In the genomic region with DNA sequence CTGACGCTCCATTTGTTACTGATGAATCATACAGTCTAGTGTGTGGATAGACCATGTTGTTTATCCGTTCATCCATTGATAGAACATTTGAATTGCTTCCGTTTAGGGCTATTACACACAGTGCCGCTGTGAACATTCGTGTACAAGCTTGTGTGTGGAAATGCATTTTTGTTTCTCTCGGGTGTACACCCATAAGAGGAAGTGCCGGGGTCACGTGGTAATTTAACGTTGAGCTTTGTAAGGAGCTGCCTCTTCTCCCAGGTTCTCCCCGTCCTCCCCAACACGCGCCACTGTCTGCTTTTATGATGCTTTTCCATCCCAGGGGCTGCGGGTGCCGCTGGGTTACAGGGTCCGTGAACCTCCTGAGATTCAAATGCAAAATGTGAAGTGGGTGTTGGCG, we compare ENCODE assay signal across 17 cellular contexts.
DNase-seq lines count a peak whose midpoint lies in the region; ATAC-seq, FAIRE-seq and TF ChIP-seq lines count a peak whose summit lies in the region.
"Had no signal": no experiment of that assay in that cellular context is flagged by ENCODE, and none has a peak within 500 bp of the region (broad histone marks: within the 10 kb centered on the region; RNA-seq: fewer than 3 reads in every experiment).

No MANE protein-coding gene starts in this region.

- peaks cover 20% of the 10 kb centered on the region for H3K27me3 Mint-ChIP-seq in HFFc6 (ENCODE audit: insufficient read depth)

- H3K9me1 ChIP-seq in K562 (ENCODE audit: control insufficient read depth, insufficient read depth, low read length), result no peaks in the 10 kb centered on the region

- peaks cover 0 to 13% of the 10 kb centered on the region in 2 experiments; a peak in 2 of 5 replicates for H3K4me1 ChIP-seq in K562 (replicated peaks in 1 of 2; ENCODE audit: control insufficient read depth in 2 of 2, insufficient read depth in 2 of 2, low read length in 2 of 2)

- no peak overlapping the region for H3K27ac Mint-ChIP-seq in HFFc6
- H3K27ac Mint-ChIP-seq: CD4-positive, alpha-beta T cell; H9 had no signal

- no peaks in the 10 kb centered on the region for H3K4me1 Mint-ChIP-seq in HFFc6 (ENCODE audit: low read depth)

- H3K36me3 Mint-ChIP-seq in HFFc6 (ENCODE audit: low read depth), result no peaks in the 10 kb centered on the region

- no peak overlapping the region for H3K4me3 Mint-ChIP-seq in HFFc6
- H3K4me3 Mint-ChIP-seq: CD4-positive, alpha-beta T cell; H9 had no signal

- TF ChIP-seq EP300 in K562 (IDR thresholded peaks at IDR 0.05; ENCODE audit: low read length), result no peak

- FAIRE-seq in K562 (lab: Jason Lieb, UNC), result no peak
- FAIRE-seq: GM18507 had no signal

- BruUV-seq in K562 (replicated peaks; lab: Mats Ljungman, UMichigan), result no TSS peak

- CTCF ChIA-PET in K562 (lab: Yijun Ruan, JAX; ENCODE audit: low intra/inter-chr PET ratio), result no interaction called here

- 43% methylated on average over 14 of the region's 16 CpGs for WGBS in K562 (ENCODE audit: insufficient coverage, low coverage, missing lambda C conversion rate)

- peak overlapping the region; percentile 84 for H2AFZ ChIP-seq in K562 (ENCODE audit: low read depth, low read length)

- H3K9me3 Mint-ChIP-seq in HFFc6, result no peaks in the 10 kb centered on the region
- H3K9me3 Mint-ChIP-seq: CD4-positive, alpha-beta T cell; H9 had no signal

- DNase-seq in NOMO-1 treated with DMSO at 0.1 percent for 48 hours (lab: John Stamatoyannopoulos, UW; ENCODE audit: unreplicated experiment), result peak; percentile 27
- DNase-seq in NOMO-1 treated with dmso at 0.1 percent for 144 hours (lab: John Stamatoyannopoulos, UW; ENCODE audit: unreplicated experiment), result no peak
- peak; percentile 53 for DNase-seq in NB4 (ENCODE audit: low read depth)
- no peak for DNase-seq in K562 (ENCODE audit: extremely low read depth in 1 of 4, low spot score in 3 of 4)
- peak; percentile 27 for DNase-seq in ureter (ENCODE audit: low spot score)
- no peak for DNase-seq in HFFc6
- DNase-seq: 8988T; ACHN; Calu3; CD4-positive, alpha-beta T cell; DMS 273 treated with DMSO at 0.1 percent for 48 hours; GOT3; H9 had no signal

- H3K27me3 ChIP-seq in K562 (ENCODE audit: control insufficient read depth in 2 of 2, insufficient read depth in 2 of 2, low read length in 2 of 2), result no peaks in the 10 kb centered on the region
- H3K27me3 ChIP-seq: BLaER1 treated with 17β-estradiol and CSF1 and Interleukin-3, amounts not matched to agents 10 nM and 100 nM had no signal

- no peaks in the 10 kb centered on the region for H3K79me2 ChIP-seq in K562 (ENCODE audit: control insufficient read depth, insufficient read depth, low read length)

- no peak overlapping the region for H3K9ac ChIP-seq in K562 (ENCODE audit: insufficient read depth in 1 of 2, low read depth in 2 of 2, low read length in 2 of 2)
- H3K9ac ChIP-seq: BLaER1 treated with 17β-estradiol and CSF1 and Interleukin-3, amounts not matched to agents 10 nM and 100 nM had no signal

- ATAC-seq in K562 (no peak), GM21390 (IDR thresholded peaks at IDR 0.05; ENCODE audit: unreplicated experiment) (no peak), GM21825 (IDR thresholded peaks at IDR 0.05; ENCODE audit: unreplicated experiment) (no peak)

- H3K4me2 ChIP-seq in K562 (ENCODE audit: insufficient read depth, low read length), result no peak overlapping the region
- H3K4me2 ChIP-seq: BLaER1 treated with 17β-estradiol and CSF1 and Interleukin-3, amounts not matched to agents 10 nM and 100 nM had no signal

- POLR2A ChIA-PET in K562 (lab: Yijun Ruan, JAX), result interaction anchor here (0.6 kb wide), 1 partner anchor 1343 kb away, joined by 3 read pairs; no protein-coding TSS in a partner anchor

- TF ChIP-seq POLR2A in NB4 (IDR thresholded peaks at IDR 0.05; ENCODE audit: extremely low read depth, insufficient read length) (no peak), K562 (conservative IDR thresholded peaks at IDR 0.05) (no peak)

- H3K4me3 ChIP-seq in NB4 (ENCODE audit: low read depth, low read length) (no peak overlapping the region), K562 (no peak overlapping the region)
- H3K4me3 ChIP-seq: BLaER1 treated with 17β-estradiol and CSF1 and Interleukin-3, amounts not matched to agents 10 nM and 100 nM had no signal

- no peak for TF ChIP-seq RAD21 in K562 (CRISPR knock-in tag; conservative IDR thresholded peaks at IDR 0.05 in 1 of 2, IDR thresholded peaks at IDR 0.05 in 1 of 2)

- H4K20me1 ChIP-seq in K562 (replicated peaks; ENCODE audit: control insufficient read depth, insufficient read depth, low read length), result no peaks in the 10 kb centered on the region
- H4K20me1 ChIP-seq: BLaER1 treated with 17β-estradiol and CSF1 and Interleukin-3, amounts not matched to agents 10 nM and 100 nM had no signal

- intact Hi-C loops in K562 (cut with micrococcal nuclease), result no loop called here

- H3K27ac ChIP-seq in K562 (ENCODE audit: extremely low read depth, low read depth, low read length), result no peak overlapping the region
- H3K27ac ChIP-seq: BLaER1 treated with 17β-estradiol and CSF1 and Interleukin-3, amounts not matched to agents 10 nM and 100 nM had no signal

- in situ Hi-C loops in K562 (cut with MboI), result no loop called here

- TF ChIP-seq CTCF in NB4 (IDR thresholded peaks at IDR 0.05; ENCODE audit: low read depth, low read length) (no peak), K562 (IDR thresholded peaks at IDR 0.05 in 2 of 3, conservative IDR thresholded peaks at IDR 0.05 in 1 of 3; ENCODE audit: insufficient read depth in 2 of 3, low read depth in 1 of 3, low read length in 3 of 3) (no peak), HFFc6 (IDR thresholded peaks at IDR 0.05) (no peak)

- no peaks in the 10 kb centered on the region for H3K36me3 ChIP-seq in K562 (ENCODE audit: control insufficient read depth, insufficient read depth, low read length)
- H3K36me3 ChIP-seq: BLaER1 treated with 17β-estradiol and CSF1 and Interleukin-3, amounts not matched to agents 10 nM and 100 nM had no signal

- H3K9me3 ChIP-seq in K562 (replicated peaks; ENCODE audit: control insufficient read depth, insufficient read depth, low read depth, low read length), result no peaks in the 10 kb centered on the region

TF ChIP-seq in K562, 482 proteins besides CTCF, POLR2A, EP300 and RAD21 (continues in another document):
- TF ChIP-seq, protein P1, sequence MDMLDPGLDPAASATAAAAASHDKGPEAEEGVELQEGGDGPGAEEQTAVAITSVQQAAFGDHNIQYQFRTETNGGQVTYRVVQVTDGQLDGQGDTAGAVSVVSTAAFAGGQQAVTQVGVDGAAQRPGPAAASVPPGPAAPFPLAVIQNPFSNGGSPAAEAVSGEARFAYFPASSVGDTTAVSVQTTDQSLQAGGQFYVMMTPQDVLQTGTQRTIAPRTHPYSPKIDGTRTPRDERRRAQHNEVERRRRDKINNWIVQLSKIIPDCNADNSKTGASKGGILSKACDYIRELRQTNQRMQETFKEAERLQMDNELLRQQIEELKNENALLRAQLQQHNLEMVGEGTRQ (CRISPR knock-in tag; IDR thresholded peaks at IDR 0.05), result peak; percentile 47; the same call in 1 of the 2 replicates
- TF ChIP-seq ZNF586 (CRISPR knock-in tag; conservative IDR thresholded peaks at IDR 0.05) (no peak), MIER1 (IDR thresholded peaks at IDR 0.05; ENCODE audit: low read depth) (no peak), ZNF583 (CRISPR knock-in tag; IDR thresholded peaks at IDR 0.05) (no peak), POLR2G (IDR thresholded peaks at IDR 0.05; ENCODE audit: low read depth, low read length) (no peak), NFXL1 (CRISPR knock-in tag; IDR thresholded peaks at IDR 0.05) (no peak), SPI1 (IDR thresholded peaks at IDR 0.05; ENCODE audit: borderline replicate concordance, low read depth, low read length) (peak; percentile 92), L3MBTL2 (IDR thresholded peaks at IDR 0.05) (peak; percentile 17; the same call in 1 of the 2 replicates), TOE1 (IDR thresholded peaks at IDR 0.05; ENCODE audit: borderline replicate concordance) (peak; percentile 38; the same call in 1 of the 2 replicates), TOE1 (CRISPR knock-in tag; IDR thresholded peaks at IDR 0.05; ENCODE audit: borderline replicate concordance, low read depth) (no peak), SNIP1 (IDR thresholded peaks at IDR 0.05; ENCODE audit: low read depth) (no peak), NELFE (IDR thresholded peaks at IDR 0.05; ENCODE audit: insufficient read depth, insufficient read length) (no peak), GATA2 (CRISPR knock-in tag; IDR thresholded peaks at IDR 0.05) (no peak), KLF16 (IDR thresholded peaks at IDR 0.05) (no peak)
- TF ChIP-seq, protein P2, sequence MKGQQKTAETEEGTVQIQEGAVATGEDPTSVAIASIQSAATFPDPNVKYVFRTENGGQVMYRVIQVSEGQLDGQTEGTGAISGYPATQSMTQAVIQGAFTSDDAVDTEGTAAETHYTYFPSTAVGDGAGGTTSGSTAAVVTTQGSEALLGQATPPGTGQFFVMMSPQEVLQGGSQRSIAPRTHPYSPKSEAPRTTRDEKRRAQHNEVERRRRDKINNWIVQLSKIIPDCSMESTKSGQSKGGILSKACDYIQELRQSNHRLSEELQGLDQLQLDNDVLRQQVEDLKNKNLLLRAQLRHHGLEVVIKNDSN (CRISPR knock-in tag; IDR thresholded peaks at IDR 0.05), result peak; percentile 64
- TF ChIP-seq, protein P3, sequence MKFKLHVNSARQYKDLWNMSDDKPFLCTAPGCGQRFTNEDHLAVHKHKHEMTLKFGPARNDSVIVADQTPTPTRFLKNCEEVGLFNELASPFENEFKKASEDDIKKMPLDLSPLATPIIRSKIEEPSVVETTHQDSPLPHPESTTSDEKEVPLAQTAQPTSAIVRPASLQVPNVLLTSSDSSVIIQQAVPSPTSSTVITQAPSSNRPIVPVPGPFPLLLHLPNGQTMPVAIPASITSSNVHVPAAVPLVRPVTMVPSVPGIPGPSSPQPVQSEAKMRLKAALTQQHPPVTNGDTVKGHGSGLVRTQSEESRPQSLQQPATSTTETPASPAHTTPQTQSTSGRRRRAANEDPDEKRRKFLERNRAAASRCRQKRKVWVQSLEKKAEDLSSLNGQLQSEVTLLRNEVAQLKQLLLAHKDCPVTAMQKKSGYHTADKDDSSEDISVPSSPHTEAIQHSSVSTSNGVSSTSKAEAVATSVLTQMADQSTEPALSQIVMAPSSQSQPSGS (CRISPR knock-in tag; IDR thresholded peaks at IDR 0.05), result no peak
- TF ChIP-seq, protein P4, sequence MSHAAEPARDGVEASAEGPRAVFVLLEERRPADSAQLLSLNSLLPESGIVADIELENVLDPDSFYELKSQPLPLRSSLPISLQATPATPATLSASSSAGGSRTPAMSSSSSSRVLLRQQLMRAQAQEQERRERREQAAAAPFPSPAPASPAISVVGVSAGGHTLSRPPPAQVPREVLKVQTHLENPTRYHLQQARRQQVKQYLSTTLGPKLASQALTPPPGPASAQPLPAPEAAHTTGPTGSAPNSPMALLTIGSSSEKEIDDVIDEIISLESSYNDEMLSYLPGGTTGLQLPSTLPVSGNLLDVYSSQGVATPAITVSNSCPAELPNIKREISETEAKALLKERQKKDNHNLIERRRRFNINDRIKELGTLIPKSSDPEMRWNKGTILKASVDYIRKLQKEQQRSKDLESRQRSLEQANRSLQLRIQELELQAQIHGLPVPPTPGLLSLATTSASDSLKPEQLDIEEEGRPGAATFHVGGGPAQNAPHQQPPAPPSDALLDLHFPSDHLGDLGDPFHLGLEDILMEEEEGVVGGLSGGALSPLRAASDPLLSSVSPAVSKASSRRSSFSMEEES (CRISPR knock-in tag; IDR thresholded peaks at IDR 0.05), result peak; percentile 53

Comparison
In these comparisons a context has a peak if more than half of its experiments do, and no peak if none do; other contexts are left out.
1. DNase-seq: peak in NOMO-1 treated with DMSO at 0.1 percent for 48 hours (single experiment), NB4 (single experiment) and ureter (single experiment); none in NOMO-1 treated with dmso at 0.1 percent for 144 hours (single experiment), K562 (0 of 4) and HFFc6 (single experiment).